ENCODE assay signal across 10 cellular contexts in the genomic region with DNA sequence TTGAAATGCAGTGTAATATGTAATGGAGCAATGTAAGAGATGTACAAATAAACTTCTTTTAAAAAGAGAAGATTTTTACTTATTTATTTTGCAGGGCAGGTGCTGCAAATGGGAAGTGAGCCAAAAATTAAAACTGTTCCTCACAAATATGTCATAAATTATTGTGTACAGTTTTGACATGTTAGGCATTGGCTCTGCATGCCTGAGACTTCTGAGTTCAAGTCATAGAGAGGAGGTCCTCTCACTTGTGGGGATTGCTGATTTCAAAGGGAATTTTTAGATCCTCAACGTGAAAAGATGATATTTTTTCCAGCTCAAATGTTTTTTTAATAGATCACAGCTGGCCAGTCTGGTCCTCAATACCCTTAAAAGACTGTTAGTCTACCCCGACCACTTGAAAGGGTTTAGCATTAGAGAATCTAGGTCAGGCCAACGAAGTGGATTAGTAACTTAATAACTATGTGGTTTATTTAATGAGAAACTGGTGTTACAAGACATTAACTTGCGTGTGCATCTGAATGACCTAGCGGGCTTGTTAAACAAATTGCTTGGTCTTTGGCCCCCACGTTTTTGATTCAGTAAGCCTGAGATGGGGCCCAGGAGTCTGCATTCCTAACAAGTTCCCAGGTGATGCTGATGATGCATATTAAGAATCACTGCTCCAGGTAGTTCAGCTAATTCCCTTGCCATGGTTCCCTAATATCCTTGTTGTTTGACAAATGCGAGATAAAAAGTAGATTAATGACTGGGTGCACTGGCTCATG. TPM values are rescaled to one million over a fixed set of nuclear protein-coding genes. Genes with fewer than 3 reads are reported as not detected.
DNase-seq lines count a peak whose midpoint lies in the region; ATAC-seq, FAIRE-seq and TF ChIP-seq lines count a peak whose summit lies in the region.
"Had no signal": no experiment of that assay in that cellular context is flagged by ENCODE, and none has a peak within 500 bp of the region (broad histone marks: within the 10 kb centered on the region; RNA-seq: fewer than 3 reads in every experiment).

No MANE protein-coding gene starts in this region.

- TF ChIP-seq CTCF in A549 (IDR thresholded peaks at IDR 0.05), result no peak
- TF ChIP-seq CTCF in WERI-Rb-1 (IDR thresholded peaks at IDR 0.05; ENCODE audit: low read depth, low read length), result no peak

- no peak for TF ChIP-seq RAD21 in A549 (conservative IDR thresholded peaks at IDR 0.05 in 1 of 2, IDR thresholded peaks at IDR 0.05 in 1 of 2)

- peaks cover 23% of the 10 kb centered on the region; the same call in 2 of the 3 replicates for H3K4me1 ChIP-seq in A549

- CTCF ChIA-PET in A549 (lab: Yijun Ruan, JAX), result interaction anchor here (0.9 to 1.2 kb wide), 2 partner anchors 31 to 98 kb away, joined by 3 to 5 read pairs; no protein-coding TSS in a partner anchor

- H3K36me3 ChIP-seq in WERI-Rb-1, result peaks cover 4% of the 10 kb centered on the region; the same call in 1 of the 2 replicates

- ATAC-seq in A549, result no peak
- peak; percentile 89 for ATAC-seq in GM19025 (IDR thresholded peaks at IDR 0.05; ENCODE audit: low read depth, unreplicated experiment)
- ATAC-seq in HG03066 (IDR thresholded peaks at IDR 0.05; ENCODE audit: low read depth, unreplicated experiment), result peak; percentile 62
- no peak for ATAC-seq in left colon

- no peak for TF ChIP-seq EP300 in A549 (IDR thresholded peaks at IDR 0.05)

- FAIRE-seq in A549 (lab: Jason Lieb, UNC), result no peak
- no peak for FAIRE-seq in frontal cortex (lab: Jason Lieb, UNC)

- no peaks in the 10 kb centered on the region for H3K27me3 ChIP-seq in WERI-Rb-1 (ENCODE audit: insufficient read depth, low read depth, severe bottlenecking)

- H3K27ac ChIP-seq in A549, result no peak overlapping the region
- peak overlapping the region; percentile 84 for H3K27ac ChIP-seq in WERI-Rb-1

- intact Hi-C loops in left colon (cut with DNase I, micrococcal nuclease), result no loop called here

- H3K4me2 ChIP-seq in A549, result 0 out of 3 replicates have a peak overlapping the region, but pooled peaks have one; percentile 4

- H3K4me3 ChIP-seq in A549 (no peak overlapping the region), WERI-Rb-1 (ENCODE audit: low read depth, low read length) (no peak overlapping the region)

- POLR2A ChIA-PET in A549 (lab: Yijun Ruan, JAX), result no interaction called here

- no peak for TF ChIP-seq POLR2A in A549 (IDR thresholded peaks at IDR 0.05; ENCODE audit: low read length)

- H3K9me3 ChIP-seq in A549, result no peaks in the 10 kb centered on the region
- peaks cover 2% of the 10 kb centered on the region for H3K9me3 ChIP-seq in WERI-Rb-1 (ENCODE audit: severe bottlenecking)

- DNase-seq in A549 (ENCODE audit: low read depth in 1 of 2, low spot score in 1 of 2) (no peak), WERI-Rb-1 (peak; percentile 72), left colon (no peak), NCI-H1694 treated with DMSO at 0.1 percent for 48 hours (lab: John Stamatoyannopoulos, UW) (no peak), frontal cortex (ENCODE audit: low spot score in 2 of 2) (no peak), COR-L47 (lab: John Stamatoyannopoulos, UW) (no peak)
- DNase-seq: activated T-cell treated with anti-CD3 and anti-CD28 coated beads, Interleukin-2, amount 50 U/mL, for 48 hours; NCI-H187 treated with DMSO at 0.1 percent for 48 hours had no signal

- WGBS in A549 (ENCODE audit: missing lambda C conversion rate), result 60% methylated on average over 7 of the region's 7 CpGs

TF ChIP-seq in A549, 52 proteins besides CTCF, POLR2A, EP300 and RAD21:
- TF ChIP-seq KDM1A (IDR thresholded peaks at IDR 0.05; ENCODE audit: low read depth), result no peak
- TF ChIP-seq BCL3 (IDR thresholded peaks at IDR 0.05), result no peak
- TF ChIP-seq MAZ (IDR thresholded peaks at IDR 0.05; ENCODE audit: borderline replicate concordance, low read depth, low read length), result no peak
- TF ChIP-seq, protein P1, sequence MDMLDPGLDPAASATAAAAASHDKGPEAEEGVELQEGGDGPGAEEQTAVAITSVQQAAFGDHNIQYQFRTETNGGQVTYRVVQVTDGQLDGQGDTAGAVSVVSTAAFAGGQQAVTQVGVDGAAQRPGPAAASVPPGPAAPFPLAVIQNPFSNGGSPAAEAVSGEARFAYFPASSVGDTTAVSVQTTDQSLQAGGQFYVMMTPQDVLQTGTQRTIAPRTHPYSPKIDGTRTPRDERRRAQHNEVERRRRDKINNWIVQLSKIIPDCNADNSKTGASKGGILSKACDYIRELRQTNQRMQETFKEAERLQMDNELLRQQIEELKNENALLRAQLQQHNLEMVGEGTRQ (IDR thresholded peaks at IDR 0.05), result no peak
- TF ChIP-seq MYC (IDR thresholded peaks at IDR 0.05; ENCODE audit: borderline replicate concordance, low read length), result no peak
- TF ChIP-seq CBX8 (IDR thresholded peaks at IDR 0.05), result no peak
- no peak for TF ChIP-seq PHF8 (IDR thresholded peaks at IDR 0.05; ENCODE audit: borderline replicate concordance, low read depth)
- no peak for TF ChIP-seq NFE2L2 (conservative IDR thresholded peaks at IDR 0.05; ENCODE audit: low read length)
- TF ChIP-seq, protein P2, sequence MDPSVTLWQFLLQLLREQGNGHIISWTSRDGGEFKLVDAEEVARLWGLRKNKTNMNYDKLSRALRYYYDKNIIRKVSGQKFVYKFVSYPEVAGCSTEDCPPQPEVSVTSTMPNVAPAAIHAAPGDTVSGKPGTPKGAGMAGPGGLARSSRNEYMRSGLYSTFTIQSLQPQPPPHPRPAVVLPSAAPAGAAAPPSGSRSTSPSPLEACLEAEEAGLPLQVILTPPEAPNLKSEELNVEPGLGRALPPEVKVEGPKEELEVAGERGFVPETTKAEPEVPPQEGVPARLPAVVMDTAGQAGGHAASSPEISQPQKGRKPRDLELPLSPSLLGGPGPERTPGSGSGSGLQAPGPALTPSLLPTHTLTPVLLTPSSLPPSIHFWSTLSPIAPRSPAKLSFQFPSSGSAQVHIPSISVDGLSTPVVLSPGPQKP (IDR thresholded peaks at IDR 0.05; ENCODE audit: low read depth, low read length), result no peak
TF ChIP-seq in A549: peak in this region for 0.

RNA-seq across cellular contexts. Expression of gene WDR89, which starts 30.9 kb away (rescaled TPM):
- polyA plus RNA-seq in A549 (2011; rRNA removed) (15.7 and 20.9 TPM in 2 replicates), A549 (2017; fragmentation: RNase III; extraction: RNeasy Plus Mini Kit Qiagen cat#74134 plus additional on column Dnase treatment) (13.9 to 15.1 TPM (median 15.1 TPM) in 3 replicates)
- polyA plus RNA-seq in A549 (2012; cell fraction: cytosol; rRNA removed), result 2.6 and 3.2 TPM in 2 replicates
- polyA plus RNA-seq in A549 (2012; cell fraction: nucleus; rRNA removed), result 1.2 and 2.0 TPM in 2 replicates
- polyA minus RNA-seq in A549 (2011; rRNA and poly(A)+ RNA removed), result 8.9 and 9.6 TPM in 2 replicates
- total RNA-seq in left colon (10 to 100 TPM; 10.8 to 12.1 TPM), frontal cortex (46.5 TPM)

RNA-seq across cellular contexts. Expression of gene SGPP1, which starts 55.3 kb away (rescaled TPM):
- polyA plus RNA-seq in A549 (2011; rRNA removed) (18.9 and 28.2 TPM in 2 replicates), A549 (2017; fragmentation: RNase III; extraction: RNeasy Plus Mini Kit Qiagen cat#74134 plus additional on column Dnase treatment) (14.2 to 16.1 TPM (median 14.9 TPM) in 3 replicates)
- 7.8 and 10.6 TPM in 2 replicates for polyA plus RNA-seq in A549 (2012; cell fraction: cytosol; rRNA removed)
- 8.7 and 9.5 TPM in 2 replicates for polyA plus RNA-seq in A549 (2012; cell fraction: nucleus; rRNA removed)
- 7.1 and 8.6 TPM in 2 replicates for polyA minus RNA-seq in A549 (2011; rRNA and poly(A)+ RNA removed)
- total RNA-seq in left colon (10 to 100 TPM; 16.5 to 23.8 TPM), frontal cortex (36.7 TPM)

Comparison
In these comparisons a context has a peak if more than half of its experiments do, and no peak if none do; other contexts are left out.
1. ATAC-seq: peak in GM19025 (single experiment) and HG03066 (single experiment); none in A549 (0 of 2) and left colon (single experiment).